8 cellular contexts compared by ENCODE assay signal in the genomic region with DNA sequence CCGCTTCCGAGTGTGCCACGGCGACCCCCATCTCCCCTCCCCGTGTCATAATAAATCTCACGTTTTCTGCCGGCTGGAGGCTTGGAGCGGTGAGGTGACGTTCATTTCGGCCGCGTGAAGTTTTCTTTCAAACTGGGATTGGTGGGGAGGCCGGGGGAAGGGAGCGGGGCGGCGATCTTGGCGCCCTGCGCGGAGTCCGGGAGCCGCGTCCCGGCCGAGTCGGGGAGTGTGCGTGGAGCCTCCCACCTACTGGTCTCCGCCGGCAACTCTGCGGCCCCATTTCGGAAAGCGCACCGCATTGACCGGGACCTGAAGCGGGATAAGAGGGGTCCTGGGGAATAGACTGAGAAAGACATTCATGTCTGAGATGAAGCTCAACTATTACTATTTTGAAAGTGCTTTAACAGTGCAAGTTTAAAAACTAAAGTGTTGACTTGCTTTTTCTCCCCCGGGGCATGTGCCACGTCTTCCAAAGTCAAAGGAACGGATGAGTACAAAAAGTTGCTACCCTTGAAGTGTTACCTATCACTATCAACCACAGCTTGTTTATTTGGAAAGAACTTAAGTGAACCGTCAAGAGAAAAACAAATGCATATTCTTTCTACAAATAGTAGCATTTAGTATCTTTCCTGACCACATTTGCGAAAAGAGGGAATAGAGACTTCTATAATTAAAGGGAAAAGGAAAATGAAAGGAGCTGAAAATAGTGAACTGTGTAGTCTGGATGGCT. TPM values are rescaled to one million over a fixed set of nuclear protein-coding genes. Genes with fewer than 3 reads are reported as not detected.
DNase-seq lines count a peak whose midpoint lies in the region; ATAC-seq and TF ChIP-seq lines count a peak whose summit lies in the region.

No MANE protein-coding gene starts in this region.

- H3K9me3 ChIP-seq in Caco-2 (no peaks in the 10 kb centered on the region), PC-3 (ENCODE audit: low read length) (no peaks in the 10 kb centered on the region)

- peak overlapping the region; percentile 85 for H2AFZ ChIP-seq in PC-3 (ENCODE audit: low read length)

- H3K36me3 Mint-ChIP-seq in Caco-2 (ENCODE audit: insufficient read depth, unreplicated experiment) (no peaks in the 10 kb centered on the region), brain (no peaks in the 10 kb centered on the region)

- H3K27me3 ChIP-seq in Caco-2 (replicated peaks; ENCODE audit: control insufficient read depth, insufficient read depth, low read length) = no peaks in the 10 kb centered on the region
- no peaks in the 10 kb centered on the region for H3K27me3 ChIP-seq in PC-3 (ENCODE audit: low read length)

- DNase-seq in Caco-2 (peak; percentile 79 to 83), PC-3 (peak; percentile 66), retinal pigment epithelial cell (ENCODE audit: low read depth) (no peak), NCI-H187 treated with DMSO at 0.1 percent for 48 hours (lab: John Stamatoyannopoulos, UW) (no peak)

- H3K4me1 ChIP-seq in Caco-2 (0 out of 2 replicates have a peak, but pooled peaks cover 3% of the 10 kb centered on the region), PC-3 (ENCODE audit: insufficient read depth, low read length) (peaks cover 24% of the 10 kb centered on the region)

- H3K9me3 Mint-ChIP-seq in Caco-2 (ENCODE audit: unreplicated experiment) (no peaks in the 10 kb centered on the region), brain (no peaks in the 10 kb centered on the region)

- POLR2A ChIA-PET in Caco-2 (lab: Charles Lee) (no interaction called here), PC-3 (lab: Charles Lee; ENCODE audit: unreplicated experiment) (interaction anchor here (0.7 kb wide), 1 partner anchor 256 kb away, joined by 4 read pairs; no protein-coding TSS in a partner anchor)

- H3K27me3 Mint-ChIP-seq in Caco-2 (ENCODE audit: insufficient read depth, unreplicated experiment) (no peaks in the 10 kb centered on the region), brain (peaks cover 12% of the 10 kb centered on the region)

- peaks cover 7% of the 10 kb centered on the region for H3F3A ChIP-seq in PC-3 (ENCODE audit: low read length, unreplicated experiment)

- H3K4me3 Mint-ChIP-seq in Caco-2 (ENCODE audit: unreplicated experiment) = peak overlapping the region; percentile 97
- peak overlapping the region; percentile 86 to 94 (median 92) for H3K4me3 Mint-ChIP-seq in brain

- peaks cover 21% of the 10 kb centered on the region for H3K79me2 ChIP-seq in PC-3 (ENCODE audit: low read length)

- peak overlapping the region; percentile 70 for H3K4me3 ChIP-seq in Caco-2 (ENCODE audit: low read depth, low read length)
- peak overlapping the region; percentile 91 for H3K4me3 ChIP-seq in PC-3 (ENCODE audit: low read length)
- H3K4me3 ChIP-seq in iPS-11a (ENCODE audit: low read depth, low read length) = peak overlapping the region; percentile 70
- H3K4me3 ChIP-seq in retinal pigment epithelial cell (ENCODE audit: low read length) = peak overlapping the region; percentile 76

- H3K36me3 ChIP-seq in Caco-2 (ENCODE audit: control insufficient read depth, insufficient read depth, low read length) (no peaks in the 10 kb centered on the region), PC-3 (ENCODE audit: low read depth, low read length) (no peaks in the 10 kb centered on the region)

- H3K9ac ChIP-seq in PC-3 (ENCODE audit: low read length) = peak overlapping the region; percentile 84

- intact Hi-C loops in Caco-2 (cut with micrococcal nuclease; ENCODE audit: unreplicated experiment) = loop anchor here (2.0 to 5.0 kb wide), 2 partner anchors 175 to 245 kb away; no protein-coding TSS in a partner anchor
- intact Hi-C loops in PC-3 (cut with micrococcal nuclease) = loop anchor here (2.0 to 5.0 kb wide), 4 partner anchors 85 to 260 kb away; no protein-coding TSS in a partner anchor

- peak overlapping the region; percentile 73 for H3K27ac ChIP-seq in PC-3 (ENCODE audit: low read length)

- H3K27ac Mint-ChIP-seq in Caco-2 (ENCODE audit: unreplicated experiment) (peak overlapping the region; percentile 61), brain (peak overlapping the region; percentile 34 to 86 (median 69))

- peak; percentile 37 to 56 for TF ChIP-seq CTCF in Caco-2 (IDR thresholded peaks at IDR 0.05; ENCODE audit: insufficient read depth in 1 of 2, low read depth in 1 of 2, low read length in 1 of 2, severe bottlenecking in 1 of 2, unreplicated experiment in 1 of 2)
- peak; percentile 53 for TF ChIP-seq CTCF in PC-3 (conservative IDR thresholded peaks at IDR 0.05; ENCODE audit: low read depth, low read length)
- peak; percentile 44 to 49 for TF ChIP-seq CTCF in brain (conservative IDR thresholded peaks at IDR 0.05)
- TF ChIP-seq CTCF in retinal pigment epithelial cell (conservative IDR thresholded peaks at IDR 0.05; ENCODE audit: low read depth, low read length) = peak; percentile 44

- no peaks in the 10 kb centered on the region for H3K9me2 ChIP-seq in PC-3 (replicated peaks; ENCODE audit: low read length)

- CTCF ChIA-PET in Caco-2 (lab: Charles Lee) (no interaction called here), PC-3 (lab: Charles Lee) (interaction anchor here (1.9 kb wide), 1 partner anchor 374 kb away, joined by 23 read pairs; no protein-coding TSS in a partner anchor)

- BruUV-seq in Caco-2 (replicated peaks; lab: Mats Ljungman, UMichigan) (TSS peak; percentile 90), PC-3 (replicated peaks; lab: Mats Ljungman, UMichigan) (TSS peak; percentile 84)

- H3K4me1 Mint-ChIP-seq in Caco-2 (ENCODE audit: low read depth, unreplicated experiment) (peaks cover 19% of the 10 kb centered on the region), brain (peaks cover 43% of the 10 kb centered on the region)

- peak; percentile 30 for ATAC-seq in GM19035 (IDR thresholded peaks at IDR 0.05; ENCODE audit: unreplicated experiment)
- ATAC-seq in HG03280 (IDR thresholded peaks at IDR 0.05; ENCODE audit: unreplicated experiment) = peak; percentile 26
- peak; percentile 66 for ATAC-seq in PC-3

- H3K4me2 ChIP-seq in PC-3 (ENCODE audit: low read length) = peak overlapping the region; percentile 89

- H4K20me1 ChIP-seq in PC-3 (ENCODE audit: low read length) = no peaks in the 10 kb centered on the region

RNA-seq across cellular contexts. Expression of a gene that starts 0.8 kb away (rescaled TPM):
- total RNA-seq in Caco-2 (2022) (13.3 and 14.2 TPM in 2 replicates), PC-3 (2014; rRNA removed) (5.2 and 8.2 TPM in 2 replicates)
- polyA plus RNA-seq in brain (ENCODE audit: insufficient read depth, low read depth, low replicate concordance) = 1.3 TPM

Comparison
In these comparisons a context has a peak if more than half of its experiments do, and no peak if none do; other contexts are left out.
1. DNase-seq: peak in Caco-2 (2 of 2) and PC-3 (single experiment); none in retinal pigment epithelial cell (single experiment) and NCI-H187 treated with DMSO at 0.1 percent for 48 hours (single experiment).
2. Peak in every context shown above with its lines, with median percentiles within 50 percentile points of each other: H3K4me3 ChIP-seq, CTCF ChIP-seq and ATAC-seq.